In genomic region chr19:12464769-12465725, GRCh38 we compare ENCODE assay signal across 2 cellular contexts.
TF ChIP-seq lines count a peak whose summit lies in the region.

No MANE protein-coding gene starts in this region.

TF ChIP-seq in HEK293, 187 proteins besides CTCF, POLR2A, EP300 and RAD21 (continued from another document and continues in another):
- TF ChIP-seq SETDB1 (IDR thresholded peaks at IDR 0.05; ENCODE audit: insufficient read length, low read length) (peak; percentile 98), TRIM28 (IDR thresholded peaks at IDR 0.05; ENCODE audit: borderline replicate concordance, low read length) (peak; percentile 97), ZNF843 (tag by site-specific recombination; IDR thresholded peaks at IDR 0.05) (no peak), ZBTB44 (tag by site-specific recombination; IDR thresholded peaks at IDR 0.05) (no peak), ZNF549 (tag by site-specific recombination; IDR thresholded peaks at IDR 0.05) (0 out of 2 replicates have a peak, but pooled peaks have one; percentile 3), ZBTB7A (tag by site-specific recombination; IDR thresholded peaks at IDR 0.05; ENCODE audit: low read depth) (no peak), ZNF529 (tag by site-specific recombination; IDR thresholded peaks at IDR 0.05; ENCODE audit: insufficient replicate concordance) (no peak), ZNF398 (tag by site-specific recombination; IDR thresholded peaks at IDR 0.05) (no peak)
- TF ChIP-seq, protein P1, sequence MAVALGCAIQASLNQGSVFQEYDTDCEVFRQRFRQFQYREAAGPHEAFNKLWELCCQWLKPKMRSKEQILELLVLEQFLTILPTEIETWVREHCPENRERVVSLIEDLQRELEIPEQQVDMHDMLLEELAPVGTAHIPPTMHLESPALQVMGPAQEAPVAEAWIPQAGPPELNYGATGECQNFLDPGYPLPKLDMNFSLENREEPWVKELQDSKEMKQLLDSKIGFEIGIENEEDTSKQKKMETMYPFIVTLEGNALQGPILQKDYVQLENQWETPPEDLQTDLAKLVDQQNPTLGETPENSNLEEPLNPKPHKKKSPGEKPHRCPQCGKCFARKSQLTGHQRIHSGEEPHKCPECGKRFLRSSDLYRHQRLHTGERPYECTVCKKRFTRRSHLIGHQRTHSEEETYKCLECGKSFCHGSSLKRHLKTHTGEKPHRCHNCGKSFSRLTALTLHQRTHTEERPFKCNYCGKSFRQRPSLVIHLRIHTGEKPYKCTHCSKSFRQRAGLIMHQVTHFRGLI (tag by site-specific recombination; IDR thresholded peaks at IDR 0.05), result no peak
- TF ChIP-seq, protein P2, sequence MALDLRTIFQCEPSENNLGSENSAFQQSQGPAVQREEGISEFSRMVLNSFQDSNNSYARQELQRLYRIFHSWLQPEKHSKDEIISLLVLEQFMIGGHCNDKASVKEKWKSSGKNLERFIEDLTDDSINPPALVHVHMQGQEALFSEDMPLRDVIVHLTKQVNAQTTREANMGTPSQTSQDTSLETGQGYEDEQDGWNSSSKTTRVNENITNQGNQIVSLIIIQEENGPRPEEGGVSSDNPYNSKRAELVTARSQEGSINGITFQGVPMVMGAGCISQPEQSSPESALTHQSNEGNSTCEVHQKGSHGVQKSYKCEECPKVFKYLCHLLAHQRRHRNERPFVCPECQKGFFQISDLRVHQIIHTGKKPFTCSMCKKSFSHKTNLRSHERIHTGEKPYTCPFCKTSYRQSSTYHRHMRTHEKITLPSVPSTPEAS (tag by site-specific recombination; IDR thresholded peaks at IDR 0.05), result no peak
- TF ChIP-seq, protein P3, sequence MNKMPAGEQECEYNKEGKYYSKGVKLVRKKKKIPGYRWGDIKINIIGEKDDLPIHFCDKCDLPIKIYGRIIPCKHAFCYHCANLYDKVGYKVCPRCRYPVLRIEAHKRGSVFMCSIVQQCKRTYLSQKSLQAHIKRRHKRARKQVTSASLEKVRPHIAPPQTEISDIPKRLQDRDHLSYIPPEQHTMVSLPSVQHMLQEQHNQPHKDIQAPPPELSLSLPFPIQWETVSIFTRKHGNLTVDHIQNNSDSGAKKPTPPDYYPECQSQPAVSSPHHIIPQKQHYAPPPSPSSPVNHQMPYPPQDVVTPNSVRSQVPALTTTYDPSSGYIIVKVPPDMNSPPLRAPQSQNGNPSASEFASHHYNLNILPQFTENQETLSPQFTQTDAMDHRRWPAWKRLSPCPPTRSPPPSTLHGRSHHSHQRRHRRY (tag by site-specific recombination; IDR thresholded peaks at IDR 0.05), result no peak

TF ChIP-seq in liver, 16 proteins besides CTCF, POLR2A, EP300 and RAD21 (continued from another document):
- TF ChIP-seq TAF1 (conservative IDR thresholded peaks at IDR 0.05), result no peak
- TF ChIP-seq HNF4G (IDR thresholded peaks at IDR 0.05), result no peak
- TF ChIP-seq HNF4A (conservative IDR thresholded peaks at IDR 0.05), result no peak
- no peak for TF ChIP-seq NR2F2 (IDR thresholded peaks at IDR 0.05)
- TF ChIP-seq FOXA1 (IDR thresholded peaks at IDR 0.05), result no peak
- no peak for TF ChIP-seq MAX (IDR thresholded peaks at IDR 0.05)
- no peak for TF ChIP-seq REST (IDR thresholded peaks at IDR 0.05)
